8 cellular contexts compared by ENCODE assay signal in genomic region chr2:178523596-178524134, GRCh38. TPM values are rescaled to one million over a fixed set of nuclear protein-coding genes. Genes with fewer than 3 reads are reported as not detected.
DNase-seq lines count a peak whose midpoint lies in the region; ATAC-seq and TF ChIP-seq lines count a peak whose summit lies in the region.

No MANE protein-coding gene starts in this region.

- H3K27ac Mint-ChIP-seq in osteocyte (ENCODE audit: unreplicated experiment) = peak overlapping the region; percentile 92

- peak overlapping the region; percentile 93 for H3K4me3 Mint-ChIP-seq in activated T-cell treated with anti-CD3 and anti-CD28 coated beads, Interleukin-2, amount 50 U/mL, for 4 hours
- peak overlapping the region; percentile 94 for H3K4me3 Mint-ChIP-seq in osteocyte (ENCODE audit: unreplicated experiment)

- no peak for DNase-seq in activated T-cell treated with anti-CD3 and anti-CD28 coated beads, Interleukin-2, amount 50 U/mL, for 4 hours
- DNase-seq in activated T-cell treated with anti-CD3 and anti-CD28 coated beads for 4 hours (no peak), Panc1 (ENCODE audit: low read depth, low spot score) (no peak), esophagus squamous epithelium (lab: John Stamatoyannopoulos, UW) (no peak), osteocyte (ENCODE audit: extremely low spot score, unreplicated experiment) (no peak), hippocampal formation (lab: John Stamatoyannopoulos, UW) (no peak), NCI-H1105 treated with DMSO at 0.1 percent for 48 hours (lab: John Stamatoyannopoulos, UW) (no peak)

- no peak for TF ChIP-seq CTCF in Panc1 (IDR thresholded peaks at IDR 0.05)
- TF ChIP-seq CTCF in esophagus squamous epithelium (IDR thresholded peaks at IDR 0.05) = no peak
- TF ChIP-seq CTCF in osteocyte (IDR thresholded peaks at IDR 0.05) = no peak

- H3K27me3 Mint-ChIP-seq in activated T-cell treated with anti-CD3 and anti-CD28 coated beads, Interleukin-2, amount 50 U/mL, for 4 hours (ENCODE audit: low read depth) = no peaks in the 10 kb centered on the region
- H3K27me3 Mint-ChIP-seq in osteocyte (ENCODE audit: unreplicated experiment) = no peaks in the 10 kb centered on the region

- in situ Hi-C loops in Panc1 (cut with HindIII; ENCODE audit: low pct_unique_long_range_greater_than_20kb, low sequenced_read_pairs) = no loop called here

- H3K9me3 Mint-ChIP-seq in activated T-cell treated with anti-CD3 and anti-CD28 coated beads, Interleukin-2, amount 50 U/mL, for 4 hours = peaks cover 8% of the 10 kb centered on the region
- no peaks in the 10 kb centered on the region for H3K9me3 Mint-ChIP-seq in osteocyte (ENCODE audit: unreplicated experiment)

- POLR2A ChIA-PET in Panc1 (lab: Charles Lee) = interaction anchor here (0.6 kb wide), 1 partner anchor 57 kb away, joined by 3 read pairs; no protein-coding TSS in a partner anchor

- H3K9me3 ChIP-seq in Panc1 (ENCODE audit: control insufficient read depth, insufficient read depth, low read depth, low read length) (no peaks in the 10 kb centered on the region), esophagus squamous epithelium (no peaks in the 10 kb centered on the region)

- CTCF ChIA-PET in Panc1 (lab: Charles Lee) = interaction anchor here (0.7 to 0.8 kb wide), 3 partner anchors 73 to 109 kb away, joined by 3 read pairs; partner anchors contain the start of genes PJVK and PRKRA

- H3K36me3 Mint-ChIP-seq in activated T-cell treated with anti-CD3 and anti-CD28 coated beads, Interleukin-2, amount 50 U/mL, for 4 hours (ENCODE audit: insufficient read depth) = peaks cover 21% of the 10 kb centered on the region
- peaks cover 3% of the 10 kb centered on the region for H3K36me3 Mint-ChIP-seq in osteocyte (ENCODE audit: unreplicated experiment)

- H3K4me1 Mint-ChIP-seq in activated T-cell treated with anti-CD3 and anti-CD28 coated beads, Interleukin-2, amount 50 U/mL, for 4 hours (ENCODE audit: low read depth) = peaks cover 34% of the 10 kb centered on the region
- peaks cover 20% of the 10 kb centered on the region for H3K4me1 Mint-ChIP-seq in osteocyte (ENCODE audit: unreplicated experiment)

- intact Hi-C loops in Panc1 (cut with micrococcal nuclease; ENCODE audit: unreplicated experiment) (loop anchor here (5.0 kb wide), 1 partner anchor 46 kb away; the partner anchor contains the start of gene FKBP7), esophagus squamous epithelium (cut with DNase I) (no loop called here)

- peaks cover 7% of the 10 kb centered on the region; the same call in 1 of the 2 replicates for H3K4me1 ChIP-seq in Panc1 (ENCODE audit: control insufficient read depth, insufficient read depth, low read length)
- H3K4me1 ChIP-seq in esophagus squamous epithelium = peaks cover 0 to 9% (median 0%) of the 10 kb centered on the region in 3 donors

- H3K36me3 ChIP-seq in Panc1 (ENCODE audit: control insufficient read depth, insufficient read depth, low read length) = no peaks in the 10 kb centered on the region
- peaks cover 0 to 4% (median 0%) of the 10 kb centered on the region in 3 donors for H3K36me3 ChIP-seq in esophagus squamous epithelium

- ATAC-seq in activated T-cell treated with anti-CD3 and anti-CD28 coated beads, Interleukin-2, amount 50 U/mL, for 4 hours = no peak
- ATAC-seq in Panc1 (peak; percentile 52), HG03196 (IDR thresholded peaks at IDR 0.05; ENCODE audit: unreplicated experiment) (no peak)

- 26 to 27% methylated on average over 8 of the region's 8 CpGs for WGBS in esophagus squamous epithelium, 2 donors

- H3K27ac ChIP-seq in Panc1 (ENCODE audit: low read length) (peak overlapping the region; percentile 96), esophagus squamous epithelium (peak overlapping the region; percentile 77 to 90 (median 86))

- no peak for TF ChIP-seq POLR2A in esophagus squamous epithelium (IDR thresholded peaks at IDR 0.05)

- no TSS peak for BruUV-seq in Panc1 (replicated peaks; lab: Mats Ljungman, UMichigan)

- H3K27me3 ChIP-seq in Panc1 (ENCODE audit: control insufficient read depth, insufficient read depth, low read length) (no peaks in the 10 kb centered on the region), esophagus squamous epithelium (no peaks in the 10 kb centered on the region)

- H3K4me3 ChIP-seq in Panc1 (ENCODE audit: low read depth in 2 of 2, low read length in 2 of 2) (peak overlapping the region; percentile 99), esophagus squamous epithelium (peak overlapping the region; percentile 58 to 86 (median 72))

RNA-seq across cellular contexts. Expression of gene PLEKHA3, which starts 43.4 kb away (rescaled TPM):
- total RNA-seq in activated T-cell treated with anti-CD3 and anti-CD28 coated beads, Interleukin-2, amount 50 U/mL, for 4 hours = 10 to 100 TPM; 24.8 to 28.1 (median 26.6) TPM
- total RNA-seq in Panc1 (2021; ENCODE audit: unreplicated experiment) = 30.5 TPM
- 14.1 TPM for polyA plus RNA-seq in Panc1 (2012; ENCODE audit: insufficient read length)
- 10 to 100 TPM in 2 of 4 donors, 1 to 10 TPM in 2; 3.2 to 12.2 (median 7.2) TPM for total RNA-seq in esophagus squamous epithelium
- total RNA-seq in osteocyte = 29.1 and 36.2 TPM in 2 replicates

RNA-seq across cellular contexts. Expression of gene FKBP7, which starts 45.3 kb away (rescaled TPM):
- total RNA-seq in activated T-cell treated with anti-CD3 and anti-CD28 coated beads, Interleukin-2, amount 50 U/mL, for 4 hours = 1 to 10 TPM; 2.0 to 2.9 (median 2.5) TPM
- total RNA-seq in Panc1 (2021; ENCODE audit: unreplicated experiment) (1.8 TPM), esophagus squamous epithelium (10 to 100 TPM in 1 of 4 donors, 1 to 10 TPM in 1, under 1 TPM in 2; 0.83 to 10.5 (median 1.4) TPM), osteocyte (49.9 and 57.0 TPM in 2 replicates)
- polyA plus RNA-seq in Panc1 (2012; ENCODE audit: insufficient read length) = 2.6 TPM
